Comparison of ENCODE assay signal across 21 cellular contexts in genomic region chr13:102703721-102704035, GRCh38. TPM values are rescaled to one million over a fixed set of nuclear protein-coding genes. Genes with fewer than 3 reads are reported as not detected.
"Had no signal": no experiment of that assay in that cellular context is flagged by ENCODE, and none has a peak within 500 bp of the region (broad histone marks: within the 10 kb centered on the region; RNA-seq: fewer than 3 reads in every experiment).

No MANE protein-coding gene starts in this region.

- ATAC-seq: activated CD8-positive, alpha-beta T cell treated with anti-CD3 and anti-CD28 coated beads, Interleukin-2, amount 10 ng/mL, durations not matched to agents 7 days and 5 days; stimulated activated naive CD8-positive, alpha-beta T cell treated with anti-CD3 and anti-CD28 coated beads, Interleukin-15, Interleukin-2, amounts not matched to agents 100 U/mL and 50 U/mL, for 24 hours had no signal

- H3K4me3 Mint-ChIP-seq: activated CD8-positive, alpha-beta T cell treated with anti-CD3 and anti-CD28 coated beads, Interleukin-2, amount 10 ng/mL, durations not matched to agents 7 days and 5 days; naive B cell had no signal

- DNase-seq: activated CD4-positive, alpha-beta T cell treated with anti-CD3 and anti-CD28 coated beads for 4 hours; activated CD8-positive, alpha-beta memory T cell treated with anti-CD3 and anti-CD28 coated beads, Interleukin-2, amount 50 U/mL, for 48 hours; activated CD8-positive, alpha-beta T cell treated with anti-CD3 and anti-CD28 coated beads, Interleukin-2, amount 10 ng/mL, durations not matched to agents 7 days and 5 days; colonic mucosa; effector CD8-positive, alpha-beta T cell; hippocampal formation; kidney glomerular epithelial cell; midbrain; naive B cell; nucleus accumbens; psoas muscle; sigmoid colon; stimulated activated CD4-positive, alpha-beta T cell treated with anti-CD3 and anti-CD28 coated beads, Interleukin-12 subunit alpha, Interleukin-12 subunit beta, amount 100 ng/mL, for 4 hours; stimulated activated naive CD8-positive, alpha-beta T cell treated with anti-CD3 and anti-CD28 coated beads, Interleukin-15, Interleukin-2, amounts not matched to agents 100 U/mL and 50 U/mL, for 24 hours had no signal

- H3K4me1 ChIP-seq: ascending aorta, colonic mucosa had no signal

- H3K27me3 ChIP-seq: ascending aorta, cardiac muscle cell, colonic mucosa, sigmoid colon, suprapubic skin had no signal

- H3K4me3 ChIP-seq: ascending aorta, cardiac muscle cell, colonic mucosa, psoas muscle, sigmoid colon, suprapubic skin had no signal

- H3K4me1 Mint-ChIP-seq: naive B cell had no signal

- H3K27ac ChIP-seq: ascending aorta, cardiac muscle cell, colonic mucosa, sigmoid colon, suprapubic skin had no signal

- H3K36me3 ChIP-seq: ascending aorta, cardiac muscle cell, colonic mucosa, sigmoid colon, suprapubic skin had no signal

- H3K9me3 ChIP-seq: ascending aorta, colonic mucosa, psoas muscle, sigmoid colon, suprapubic skin had no signal

- H3K27ac Mint-ChIP-seq: activated CD8-positive, alpha-beta T cell treated with anti-CD3 and anti-CD28 coated beads, Interleukin-2, amount 10 ng/mL, durations not matched to agents 7 days and 5 days; naive B cell had no signal

RNA-seq across cellular contexts. Expression of gene METTL21C, which starts 8.8 kb away (rescaled TPM):
- total RNA-seq: activated CD8-positive, alpha-beta T cell treated with anti-CD3 and anti-CD28 coated beads, Interleukin-2, amount 10 ng/mL, durations not matched to agents 7 days and 5 days; ascending aorta; cardiac muscle cell; colonic mucosa; epithelial cell of proximal tubule; lower leg skin; suprapubic skin; T-helper 1 cell treated with Interleukin-12 subunit alpha and Interleukin-12 subunit beta and Interleukin-4 antibody, amounts not matched to agents 30 ng/mL and 1 ng/mL, for 36 hours; ureter had no signal
- polyA plus RNA-seq: cardiac muscle cell, sigmoid colon had no signal
